12 cellular contexts compared by ENCODE assay signal in the genomic region with DNA sequence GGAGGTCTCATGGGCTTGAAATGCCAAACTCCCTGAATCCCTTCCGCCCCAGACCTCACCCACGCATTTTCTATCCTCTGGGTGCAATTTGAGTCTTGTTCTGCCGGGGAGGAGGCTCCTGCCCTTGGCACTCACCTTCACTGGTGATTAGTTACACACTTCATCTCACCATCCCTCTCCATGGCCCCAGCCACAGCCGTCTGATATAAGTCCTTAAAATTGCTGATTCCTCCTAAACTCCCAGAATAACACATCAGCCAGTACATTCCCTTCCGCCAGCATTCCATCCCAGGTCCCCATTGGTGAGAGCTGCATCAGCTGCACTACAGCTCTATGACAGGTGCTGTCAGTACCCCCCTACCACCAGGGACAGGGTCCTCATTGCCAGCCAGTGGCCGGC. TPM values are rescaled to one million over a fixed set of nuclear protein-coding genes. Genes with fewer than 3 reads are reported as not detected.
"Had no signal": no experiment of that assay in that cellular context is flagged by ENCODE, and none has a peak within 500 bp of the region (broad histone marks: within the 10 kb centered on the region; RNA-seq: fewer than 3 reads in every experiment).

No MANE protein-coding gene starts in this region.

- H3K9me3 Mint-ChIP-seq: activated B cell treated with CpG ODN at 0.5 μM for 24 hours had no signal

- H3K4me3 Mint-ChIP-seq: activated B cell treated with CpG ODN at 0.5 μM for 24 hours; activated CD4-positive, alpha-beta memory T cell treated with anti-CD3 and anti-CD28 coated beads for 36 hours had no signal

- H3K27ac ChIP-seq: colonic mucosa, left lung, pancreas had no signal

- H3K36me3 ChIP-seq: colonic mucosa, pancreas had no signal

- H3K4me3 ChIP-seq: colonic mucosa, left lung, pancreas had no signal

- H3K9me3 ChIP-seq: colonic mucosa, left lung, pancreas had no signal

- H3K27ac Mint-ChIP-seq: activated B cell treated with CpG ODN at 0.5 μM for 24 hours; activated CD4-positive, alpha-beta memory T cell treated with anti-CD3 and anti-CD28 coated beads for 36 hours had no signal

- DNase-seq: activated B cell treated with CpG ODN at 0.5 μM for 24 hours; activated CD4-positive, alpha-beta memory T cell treated with anti-CD3 and anti-CD28 coated beads for 36 hours; activated CD8-positive, alpha-beta memory T cell treated with anti-CD3 and anti-CD28 coated beads, Interleukin-2, amount 50 U/mL, for 4 hours; caudate nucleus; colonic mucosa; effector CD4-positive, alpha-beta T cell; foreskin melanocyte; left lung; mesenchymal stem cell; pancreas; stimulated activated CD4-positive, alpha-beta T cell treated with anti-CD3 and anti-CD28 coated beads, Interleukin-4, amount 100 ng/mL, for 1 hour; stimulated activated CD8-positive, alpha-beta memory T cell treated with anti-CD3 and anti-CD28 coated beads, Interleukin-4, amount 100 ng/mL, for 48 hours had no signal

- ATAC-seq: left lung, pancreas had no signal

- H3K27me3 ChIP-seq: colonic mucosa, left lung, pancreas had no signal

RNA-seq across cellular contexts. Expression of gene FBXO15, which starts 4.6 kb away (rescaled TPM):
- total RNA-seq: colonic mucosa had no signal
